ENCODE assay signal across 30 cellular contexts in genomic region chr2:207357216-207357615, GRCh38.
"Had no signal": no experiment of that assay in that cellular context is flagged by ENCODE, and none has a peak within 500 bp of the region (broad histone marks: within the 10 kb centered on the region; RNA-seq: fewer than 3 reads in every experiment).

No MANE protein-coding gene starts in this region.

- H3K4me2 ChIP-seq: neural progenitor cell, smooth muscle cell had no signal

- H3K36me3 Mint-ChIP-seq: immature natural killer cell; memory B cell; mesothelial cell of epicardium; naive B cell; natural killer cell treated with Interleukin-12 subunit alpha and Interleukin-12 subunit beta and Interleukin-15 and Interleukin-18, amount 100 ng/mL, for 72 hours; neural progenitor cell; type B pancreatic cell had no signal

- H3K4me3 Mint-ChIP-seq: dendritic cell treated with granulocyte-macrophage colony-stimulating factor and Interleukin-4, amounts not matched to agents 40 ng/mL and 50 ng/mL, for 4 days; endodermal cell; immature natural killer cell; memory B cell; mesothelial cell of epicardium; naive B cell; natural killer cell treated with Interleukin-12 subunit alpha and Interleukin-12 subunit beta and Interleukin-15 and Interleukin-18, amount 100 ng/mL, for 72 hours; neural progenitor cell; type B pancreatic cell had no signal

- H3K36me3 ChIP-seq: colonic mucosa, esophagus muscularis mucosa, lower lobe of right lung, neural progenitor cell, right lobe of liver, tibial artery had no signal

- H3K9me3 ChIP-seq: colonic mucosa, esophagus muscularis mucosa, lower lobe of right lung, mucosa of descending colon, right lobe of liver, testis, tibial artery had no signal

- H3K4me1 ChIP-seq: colonic mucosa, lower lobe of right lung, parathyroid adenoma, right lobe of liver, testis, tibial artery had no signal

- H3K27ac Mint-ChIP-seq: dendritic cell treated with granulocyte-macrophage colony-stimulating factor and Interleukin-4, amounts not matched to agents 40 ng/mL and 50 ng/mL, for 4 days; endodermal cell; immature natural killer cell; memory B cell; mesothelial cell of epicardium; natural killer cell treated with Interleukin-12 subunit alpha and Interleukin-12 subunit beta and Interleukin-15 and Interleukin-18, amount 100 ng/mL, for 72 hours; neural progenitor cell; progenitor cell of endocrine pancreas; type B pancreatic cell had no signal

- H3K79me2 ChIP-seq: parathyroid adenoma had no signal

- DNase-seq: colonic mucosa; effector CD8-positive, alpha-beta T cell; endodermal cell; hypothalamus; immature natural killer cell; islet precursor cell; left ventricle myocardium superior; lower lobe of right lung; mucosa of descending colon; naive B cell; right lobe of liver; stimulated activated CD4-positive, alpha-beta T cell treated with anti-CD3 and anti-CD28 coated beads, Interleukin-12 subunit alpha, Interleukin-12 subunit beta, amount 100 ng/mL, for 4 hours; stimulated activated CD4-positive, alpha-beta T cell treated with anti-CD3 and anti-CD28 coated beads, Interleukin-1b, Interleukin-23, amount 100 ng/mL, for 48 hours; stimulated activated CD4-positive, alpha-beta T cell treated with anti-CD3 and anti-CD28 coated beads, Interleukin-4, amount 100 ng/mL, for 1 hour; stimulated activated CD8-positive, alpha-beta memory T cell treated with anti-CD3 and anti-CD28 coated beads, Interleukin-4, amount 100 ng/mL, for 48 hours; stimulated activated naive CD4-positive, alpha-beta T cell treated with Interleukin-2 at 50 U/mL for 16 hours; substantia nigra; testis; tibial artery had no signal

- ATAC-seq: left ventricle myocardium superior; lower lobe of right lung; mucosa of descending colon; natural killer cell treated with Interleukin-12 subunit alpha and Interleukin-12 subunit beta and Interleukin-15 and Interleukin-18, amount 100 ng/mL, for 72 hours; right lobe of liver had no signal

- H3K9ac ChIP-seq: neural progenitor cell, parathyroid adenoma had no signal

- H3K27me3 Mint-ChIP-seq: memory B cell, naive B cell, progenitor cell of endocrine pancreas, type B pancreatic cell had no signal

- H3K27ac ChIP-seq: colonic mucosa, epithelial cell of prostate, esophagus muscularis mucosa, lower lobe of right lung, neural progenitor cell, parathyroid adenoma, right lobe of liver, testis, tibial artery had no signal

- H3K27me3 ChIP-seq: colonic mucosa, esophagus muscularis mucosa, neural progenitor cell, right lobe of liver, testis, tibial artery had no signal

- H2AFZ ChIP-seq: neural progenitor cell, parathyroid adenoma had no signal

- H3K9me3 Mint-ChIP-seq: dendritic cell treated with granulocyte-macrophage colony-stimulating factor and Interleukin-4, amounts not matched to agents 40 ng/mL and 50 ng/mL, for 4 days; endodermal cell; memory B cell; mesothelial cell of epicardium; natural killer cell treated with Interleukin-12 subunit alpha and Interleukin-12 subunit beta and Interleukin-15 and Interleukin-18, amount 100 ng/mL, for 72 hours; type B pancreatic cell had no signal

- H3K4me1 Mint-ChIP-seq: mesothelial cell of epicardium had no signal

- H3K4me3 ChIP-seq: colonic mucosa, esophagus muscularis mucosa, lower lobe of right lung, mucosa of descending colon, neural progenitor cell, right lobe of liver, smooth muscle cell, testis, tibial artery had no signal
